Comparison of ENCODE assay signal across 9 cellular contexts in the genomic region with DNA sequence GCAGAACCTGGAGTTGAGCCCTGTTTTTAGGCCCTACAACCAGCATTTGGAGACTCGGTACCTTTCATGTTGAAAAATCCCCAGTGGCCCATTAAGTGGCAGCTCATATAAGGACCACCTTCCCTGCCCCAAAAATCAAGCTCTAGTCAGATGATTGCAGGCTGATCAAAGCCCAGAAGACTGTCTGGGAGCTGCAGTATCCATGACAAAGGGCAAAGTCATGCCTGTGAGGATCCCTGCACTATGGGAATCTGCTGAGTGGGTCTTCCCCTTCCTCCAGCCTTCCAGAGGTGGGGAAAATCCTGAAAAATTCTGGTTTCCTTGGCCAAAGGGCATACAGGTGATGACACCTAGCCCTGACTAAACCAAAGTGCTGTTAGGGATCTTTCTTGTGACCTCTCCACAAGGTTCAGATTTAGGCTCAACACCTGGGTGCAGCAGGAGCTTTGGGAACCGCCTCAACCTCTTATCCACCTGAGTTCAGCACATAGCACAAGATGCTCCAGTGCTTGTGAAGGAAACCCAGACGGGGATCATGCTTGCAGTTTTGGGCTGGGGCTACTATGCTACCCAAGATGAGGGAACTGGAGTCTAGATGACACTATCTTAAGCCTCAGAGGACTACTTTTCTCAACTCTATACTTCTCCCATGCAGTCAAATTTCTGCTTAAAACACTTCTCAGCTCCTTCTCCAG. TPM values are rescaled to one million over a fixed set of nuclear protein-coding genes. Genes with fewer than 3 reads are reported as not detected.
DNase-seq lines count a peak whose midpoint lies in the region; ATAC-seq and TF ChIP-seq lines count a peak whose summit lies in the region.
"Had no signal": no experiment of that assay in that cellular context is flagged by ENCODE, and none has a peak within 500 bp of the region (broad histone marks: within the 10 kb centered on the region; RNA-seq: fewer than 3 reads in every experiment).

No MANE protein-coding gene starts in this region.

- intact Hi-C loops in CD14-positive monocyte (cut with micrococcal nuclease): loop anchor here in 1 of 2 donors (10.0 kb wide), 1 partner anchor 1510 kb away; a partner anchor contains a TSS

- in situ Hi-C loops in ACHN (cut with HindIII; ENCODE audit: low pct_ligation_motif_present, low pct_unique_long_range_greater_than_20kb, low sequenced_read_pairs): no loop called here

- H3K4me1 Mint-ChIP-seq in CD14-positive monocyte (peaks cover 32% of the 10 kb centered on the region), chondrocyte (ENCODE audit: low read depth) (peaks cover 43% of the 10 kb centered on the region)
- peaks cover 19 to 38% (median 28%) of the 10 kb centered on the region in 4 donors for H3K4me1 Mint-ChIP-seq in naive thymus-derived CD8-positive, alpha-beta T cell

- H3K4me3 Mint-ChIP-seq in CD14-positive monocyte: no peak overlapping the region
- H3K4me3 Mint-ChIP-seq in chondrocyte (ENCODE audit: unreplicated experiment): peak overlapping the region; percentile 80
- H3K4me3 Mint-ChIP-seq in naive thymus-derived CD8-positive, alpha-beta T cell: peak overlapping the region; percentile 28 to 92 (median 77)

- peaks cover 0 to 2% (median 0%) of the 10 kb centered on the region in 7 donors for H3K9me3 Mint-ChIP-seq in CD14-positive monocyte
- no peaks in the 10 kb centered on the region for H3K9me3 Mint-ChIP-seq in chondrocyte (ENCODE audit: low read depth)
- H3K9me3 Mint-ChIP-seq in naive thymus-derived CD8-positive, alpha-beta T cell: no peaks in the 10 kb centered on the region

- peak overlapping the region in 5 of 7 donors; percentile 9 to 87 (median 65) for H3K27ac Mint-ChIP-seq in CD14-positive monocyte
- H3K27ac Mint-ChIP-seq in chondrocyte (ENCODE audit: unreplicated experiment): peak overlapping the region; percentile 96
- peak overlapping the region; percentile 32 to 91 (median 84) for H3K27ac Mint-ChIP-seq in naive thymus-derived CD8-positive, alpha-beta T cell

- CTCF ChIA-PET in GM10248 (lab: Yijun Ruan, JAX): interaction anchor here (1.2 to 4.3 kb wide), 5 partner anchors 31 to 112 kb away, joined by 3 to 23 read pairs (median 4); no protein-coding TSS in a partner anchor

- no peak overlapping the region for H3K27ac ChIP-seq in caudate nucleus (ENCODE audit: low read depth, low read length)

- POLR2A ChIA-PET in naive thymus-derived CD8-positive, alpha-beta T cell (lab: Charles Lee): interaction anchor here (0.6 to 1.5 kb wide), 5 partner anchors 11 to 193 kb away, joined by 3 to 4 read pairs (median 3); a partner anchor contains a TSS
- POLR2A ChIA-PET in GM10248 (lab: Yijun Ruan, JAX): no interaction called here

- TF ChIP-seq CTCF in CD14-positive monocyte (IDR thresholded peaks at IDR 0.05): no peak
- no peak for TF ChIP-seq CTCF in chondrocyte (IDR thresholded peaks at IDR 0.05)
- no peak for TF ChIP-seq CTCF in GM10248 (IDR thresholded peaks at IDR 0.05; ENCODE audit: control extremely low read depth, extremely low read depth, low read depth, missing control alignments)

- ATAC-seq in naive thymus-derived CD8-positive, alpha-beta T cell: no peak

- H3K36me3 Mint-ChIP-seq in CD14-positive monocyte (peaks cover 22 to 26% of the 10 kb centered on the region in 2 donors), chondrocyte (ENCODE audit: low read depth) (peaks cover 11% of the 10 kb centered on the region)
- peaks cover 0 to 19% (median 0%) of the 10 kb centered on the region in 3 donors for H3K36me3 Mint-ChIP-seq in naive thymus-derived CD8-positive, alpha-beta T cell

- H3K27me3 Mint-ChIP-seq in CD14-positive monocyte (ENCODE audit: low read depth in 3 of 3) (peaks cover 0 to 7% (median 1%) of the 10 kb centered on the region in 3 donors), chondrocyte (ENCODE audit: low read depth) (no peaks in the 10 kb centered on the region)
- no peaks in the 10 kb centered on the region for H3K27me3 Mint-ChIP-seq in naive thymus-derived CD8-positive, alpha-beta T cell

- DNase-seq in CD14-positive monocyte (ENCODE audit: low spot score) (no peak), M059J (ENCODE audit: low read depth) (peak; percentile 11), chondrocyte (ENCODE audit: low spot score) (no peak), caudate nucleus (lab: John Stamatoyannopoulos, UW) (no peak), GM10248 (ENCODE audit: extremely low spot score) (no peak), NCI-H1092 (lab: John Stamatoyannopoulos, UW) (no peak), ACHN (no peak)
- DNase-seq in naive thymus-derived CD8-positive, alpha-beta T cell: no peak

RNA-seq across cellular contexts. Expression of a gene that starts 1.2 kb away (rescaled TPM):
- polyA plus RNA-seq in CD14-positive monocyte: 1 to 10 TPM; 1.7 to 3.3 TPM
- 10.3 and 10.4 TPM in 2 replicates for total RNA-seq in M059J (2014; rRNA removed; shearing (Covaris generic))
- total RNA-seq in chondrocyte: 27.2 to 36.9 TPM (median 27.6 TPM) in 3 replicates
- total RNA-seq in naive thymus-derived CD8-positive, alpha-beta T cell: 10 to 100 TPM; 20.7 to 25.9 TPM
- 1 to 10 TPM; 1.2 to 2.4 (median 1.8) TPM for polyA plus RNA-seq in naive thymus-derived CD8-positive, alpha-beta T cell

RNA-seq across cellular contexts. Expression of a gene that starts 6.2 kb away (rescaled TPM):
- polyA plus RNA-seq in CD14-positive monocyte: 10 to 100 TPM; 21.6 to 27.2 TPM
- 66.8 and 84.0 TPM in 2 replicates for total RNA-seq in M059J (2014; rRNA removed; shearing (Covaris generic))
- 57.7 to 61.4 TPM (median 57.7 TPM) in 3 replicates for total RNA-seq in chondrocyte
- 10 to 100 TPM; 54.6 to 56.1 TPM for total RNA-seq in naive thymus-derived CD8-positive, alpha-beta T cell
- 10 to 100 TPM; 31.1 to 43.8 (median 38.3) TPM for polyA plus RNA-seq in naive thymus-derived CD8-positive, alpha-beta T cell

RNA-seq across cellular contexts. Expression of a gene that starts 6.3 kb away (rescaled TPM):
- polyA plus RNA-seq in CD14-positive monocyte: 10 to 100 TPM; 20.0 to 22.1 TPM
- total RNA-seq in M059J (2014; rRNA removed; shearing (Covaris generic)): 36.6 and 53.2 TPM in 2 replicates
- 27.4 to 34.1 TPM (median 28.7 TPM) in 3 replicates for total RNA-seq in chondrocyte
- total RNA-seq in naive thymus-derived CD8-positive, alpha-beta T cell: 10 to 100 TPM; 69.2 to 71.5 TPM
- 10 to 100 TPM; 30.5 to 42.7 (median 30.9) TPM for polyA plus RNA-seq in naive thymus-derived CD8-positive, alpha-beta T cell

RNA-seq across cellular contexts. Expression of a gene that starts 22.1 kb away (rescaled TPM):
- under 1 TPM; 0.24 to 0.59 TPM for polyA plus RNA-seq in CD14-positive monocyte
- total RNA-seq in M059J (2014; rRNA removed; shearing (Covaris generic)): 1.3 and 1.4 TPM in 2 replicates
- total RNA-seq in chondrocyte: 3.8 to 7.4 TPM (median 5.8 TPM) in 3 replicates
- 10 to 100 TPM; 62.4 to 62.8 TPM for total RNA-seq in naive thymus-derived CD8-positive, alpha-beta T cell
- polyA plus RNA-seq in naive thymus-derived CD8-positive, alpha-beta T cell: 1 to 10 TPM; 1.0 to 1.9 (median 1.1) TPM

RNA-seq across cellular contexts. Expression of a gene that starts 34.2 kb away (rescaled TPM):
- polyA plus RNA-seq in CD14-positive monocyte: not detected
- total RNA-seq in M059J (2014; rRNA removed; shearing (Covaris generic)): not detected in 2 replicates
- total RNA-seq in chondrocyte: 2.6 to 3.8 TPM (median 3.2 TPM) in 3 replicates
- 1 to 10 TPM; 1.6 to 1.7 TPM for total RNA-seq in naive thymus-derived CD8-positive, alpha-beta T cell
- not detected for polyA plus RNA-seq in naive thymus-derived CD8-positive, alpha-beta T cell
- total RNA-seq: SJCRH30 had no signal

Comparison
In these comparisons a context has a peak if more than half of its experiments do, and no peak if none do; other contexts are left out.
1. H3K4me3 Mint-ChIP-seq: peak in chondrocyte (single experiment) and naive thymus-derived CD8-positive, alpha-beta T cell (10 of 10); none in CD14-positive monocyte (0 of 2).
2. Peak in every context shown above with its lines, with median percentiles within 50 percentile points of each other: H3K27ac Mint-ChIP-seq.